16 cellular contexts compared by ENCODE assay signal in the genomic region with DNA sequence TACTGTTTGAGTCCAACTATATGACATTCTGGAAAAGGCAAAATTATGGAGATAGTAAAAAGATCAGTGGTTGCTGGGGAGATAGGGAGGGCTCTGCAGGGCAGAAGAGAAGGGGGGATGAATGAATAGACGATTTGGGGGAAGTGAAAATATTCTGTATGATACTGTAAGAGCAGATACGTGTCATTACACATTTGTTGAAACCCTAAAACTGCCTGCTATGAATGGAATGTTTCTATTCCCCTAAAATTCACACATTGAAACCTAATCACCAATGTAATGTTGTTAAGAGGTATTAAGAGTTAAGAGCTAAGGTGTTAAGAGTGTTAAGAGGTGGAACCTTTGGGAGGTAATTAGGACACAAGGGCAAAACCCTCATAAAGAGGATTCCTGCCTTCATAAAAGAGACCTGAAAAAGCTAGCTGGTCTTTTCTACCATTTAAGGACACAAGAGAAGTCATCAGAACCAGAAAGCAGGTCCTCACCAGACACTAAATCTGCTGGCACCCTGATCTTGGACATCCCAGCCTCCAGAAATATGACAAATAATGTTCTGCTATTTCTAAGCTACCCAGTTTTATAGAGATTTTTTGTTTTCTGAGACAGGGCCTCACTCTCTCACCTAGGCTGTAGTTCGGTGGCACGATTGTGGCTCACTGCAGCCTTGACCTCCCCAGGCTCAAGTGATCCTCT.
DNase-seq lines count a peak whose midpoint lies in the region; ATAC-seq and TF ChIP-seq lines count a peak whose summit lies in the region.
"Had no signal": no experiment of that assay in that cellular context is flagged by ENCODE, and none has a peak within 500 bp of the region (broad histone marks: within the 10 kb centered on the region; RNA-seq: fewer than 3 reads in every experiment).

No MANE protein-coding gene starts in this region.

- H3K4me1 ChIP-seq in right lobe of liver = no peaks in the 10 kb centered on the region
- H3K4me1 ChIP-seq: testis had no signal

- TF ChIP-seq CTCF in GM20000 (IDR thresholded peaks at IDR 0.05; ENCODE audit: extremely low read depth, missing control alignments) = no peak
- TF ChIP-seq CTCF in right lobe of liver (IDR thresholded peaks at IDR 0.05) = no peak

- no peak overlapping the region for H3K27ac ChIP-seq in right lobe of liver
- H3K27ac ChIP-seq: C4-2B, HL-60, testis had no signal

- no peak overlapping the region for H3K4me3 ChIP-seq in right lobe of liver
- H3K4me3 ChIP-seq: testis had no signal

- H3K27me3 Mint-ChIP-seq in activated T-helper 17 cell treated with anti-CD3 and anti-CD28 coated beads, Interleukin-2, amount 50 U/mL, for 72 hours = no peaks in the 10 kb centered on the region
- H3K27me3 Mint-ChIP-seq: central memory CD8-positive, alpha-beta T cell had no signal

- H3K36me3 ChIP-seq in right lobe of liver = peaks cover 0 to 6% (median 0%) of the 10 kb centered on the region in 4 donors

- H3K9me3 ChIP-seq in right lobe of liver = no peaks in the 10 kb centered on the region
- H3K9me3 ChIP-seq: testis had no signal

- intact Hi-C loops in posterior vena cava (cut with DNase I) = no loop called here
- intact Hi-C loops in right lobe of liver (cut with DNase I) = no loop called here

- H3K36me3 Mint-ChIP-seq in activated T-helper 17 cell treated with anti-CD3 and anti-CD28 coated beads, Interleukin-2, amount 50 U/mL, for 72 hours (ENCODE audit: low read depth) = peaks cover 41% of the 10 kb centered on the region

- no peak for TF ChIP-seq POLR2A in right lobe of liver (IDR thresholded peaks at IDR 0.05)

- no peaks in the 10 kb centered on the region for H3K4me1 Mint-ChIP-seq in activated T-helper 17 cell treated with anti-CD3 and anti-CD28 coated beads, Interleukin-2, amount 50 U/mL, for 72 hours
- H3K4me1 Mint-ChIP-seq: central memory CD8-positive, alpha-beta T cell had no signal

- H3K9me3 Mint-ChIP-seq in activated T-helper 17 cell treated with anti-CD3 and anti-CD28 coated beads, Interleukin-2, amount 50 U/mL, for 72 hours = no peaks in the 10 kb centered on the region
- H3K9me3 Mint-ChIP-seq: activated T-helper 1 cell treated with anti-CD3 and anti-CD28 coated beads, Interleukin-12 subunit alpha, Interleukin-12 subunit beta, Interleukin-2, Interleukin-4 antibody, amounts not matched to agents 30 ng/mL and 10 ng/mL and 1 ng/mL, durations not matched to agents 14 hours and 24 hours and 36 hours; central memory CD8-positive, alpha-beta T cell had no signal

- DNase-seq in GM20000 (ENCODE audit: low spot score) = peak; percentile 40
- DNase-seq in 8988T = no peak
- no peak for DNase-seq in posterior vena cava (ENCODE audit: low spot score)
- DNase-seq in right lobe of liver = no peak
- no peak for DNase-seq in NCI-H1436 (lab: John Stamatoyannopoulos, UW)
- DNase-seq: NCI-H1436 treated with DMSO at 0.1 percent for 48 hours; nucleus accumbens; stimulated activated CD4-positive, alpha-beta T cell treated with anti-CD3 and anti-CD28 coated beads, Interleukin-4, amount 100 ng/mL, for 24 hours; testis had no signal

- H3K27me3 ChIP-seq in right lobe of liver = no peaks in the 10 kb centered on the region
- H3K27me3 ChIP-seq: testis had no signal

- ATAC-seq in GM18498 (IDR thresholded peaks at IDR 0.05; ENCODE audit: unreplicated experiment) = peak; percentile 82
- peak; percentile 64 for ATAC-seq in HG03045 (IDR thresholded peaks at IDR 0.05; ENCODE audit: unreplicated experiment)
- peak; percentile 28 for ATAC-seq in activated T-helper 17 cell treated with anti-CD3 and anti-CD28 coated beads, Interleukin-2, amount 50 U/mL, for 72 hours (replicated peaks)
- no peak for ATAC-seq in right lobe of liver

- no peak overlapping the region for H3K27ac Mint-ChIP-seq in activated T-helper 17 cell treated with anti-CD3 and anti-CD28 coated beads, Interleukin-2, amount 50 U/mL, for 72 hours
- H3K27ac Mint-ChIP-seq: activated T-helper 1 cell treated with anti-CD3 and anti-CD28 coated beads, Interleukin-12 subunit alpha, Interleukin-12 subunit beta, Interleukin-2, Interleukin-4 antibody, amounts not matched to agents 30 ng/mL and 10 ng/mL and 1 ng/mL, durations not matched to agents 14 hours and 24 hours and 36 hours had no signal

- 70% methylated on average over 4 of the region's 4 CpGs for WGBS in right lobe of liver (ENCODE audit: insufficient coverage, low coverage, low lambda C conversion rate, missing lambda C conversion rate)

- no peak overlapping the region for H3K4me3 Mint-ChIP-seq in activated T-helper 17 cell treated with anti-CD3 and anti-CD28 coated beads, Interleukin-2, amount 50 U/mL, for 72 hours
- H3K4me3 Mint-ChIP-seq: activated T-helper 1 cell treated with anti-CD3 and anti-CD28 coated beads, Interleukin-12 subunit alpha, Interleukin-12 subunit beta, Interleukin-2, Interleukin-4 antibody, amounts not matched to agents 30 ng/mL and 10 ng/mL and 1 ng/mL, durations not matched to agents 14 hours and 24 hours and 36 hours; central memory CD8-positive, alpha-beta T cell had no signal

Comparison
In these comparisons a context has a peak if more than half of its experiments do, and no peak if none do; other contexts are left out.
1. ATAC-seq: peak in GM18498 (single experiment), HG03045 (single experiment) and activated T-helper 17 cell treated with anti-CD3 and anti-CD28 coated beads, Interleukin-2, amount 50 U/mL, for 72 hours (single experiment); none in right lobe of liver (0 of 4).